In genomic region chr16:4474192-4474961, GRCh38 we compare ENCODE assay signal across 8 cellular contexts. TPM values are rescaled to one million over a fixed set of nuclear protein-coding genes. Genes with fewer than 3 reads are reported as not detected.
A peak's percentile ranks its signal among the peaks of the same experiment; 100 is the strongest.
DNase-seq lines count a peak whose midpoint lies in the region; ATAC-seq and TF ChIP-seq lines count a peak whose summit lies in the region.

TSS of gene NMRAL1 (minus strand) at chr16:4474625. CDS start at chr16:4474132, 493 bp downstream.

- 3% methylated on average over 22 of the region's 60 CpGs; no CpG with 5 or more reads in 1 of the 2 experiments for whole genome bisulfite sequencing in IMR-90 (ENCODE audit: extremely low coverage in 2 of 2, insufficient read length in 1 of 2), 2 experiments

- H3K27ac ChIP-seq in IMR-90 (ENCODE audit: insufficient read depth, low read length) = peak within 1 kb of the TSS; percentile 56; the same call in 1 of the 2 replicates

- CTCF ChIA-PET in IMR-90 (lab: Yijun Ruan, JAX) = no interaction called here

- H3K4me3 ChIP-seq in IMR-90 (ENCODE audit: insufficient read depth, low read depth, low read length) = peak within 1 kb of the TSS; percentile 66
- peak within 1 kb of the TSS; percentile 68 for H3K4me3 ChIP-seq in fibroblast of mammary gland (ENCODE audit: control insufficient read depth, low read depth, low read length)

- H4K8ac ChIP-seq in IMR-90 (ENCODE audit: low read depth in 2 of 2, low read length in 2 of 2) = peak within 1 kb of the TSS; percentile 78 to 100

- dilution Hi-C loops in IMR-90 (cut with HindIII; ENCODE audit: low sequenced_read_pairs, unreplicated experiment) = no loop called here

- peak within 1 kb of the TSS; percentile 62 for H2AK9ac ChIP-seq in IMR-90 (replicated peaks; ENCODE audit: low read depth, low read length, poor library complexity)

- peak; percentile 88 for TF ChIP-seq POLR2A in GM18951 (IDR thresholded peaks at IDR 0.05; ENCODE audit: extremely low read depth, insufficient read depth, insufficient read length)
- no peak for TF ChIP-seq POLR2A in IMR-90 (IDR thresholded peaks at IDR 0.05; ENCODE audit: low read depth, low read length)

- H3K4me1 Mint-ChIP-seq in activated T-helper 17 cell treated with anti-CD3 and anti-CD28 coated beads, Interleukin-2, amount 50 U/mL, for 72 hours = peaks cover 24% of the 10 kb centered on the region
- H3K4me1 Mint-ChIP-seq in naive thymus-derived CD8-positive, alpha-beta T cell = peaks cover 16 to 56% (median 43%) of the 10 kb centered on the region in 4 donors
- H3K4me1 Mint-ChIP-seq in stimulated activated naive B cell treated with anti-CD40 and anti-IgM and Interleukin-4, amounts not matched to agents 10 μg/mL and 1 μg/mL and 100 μg/mL, for 72 hours = peaks cover 14 to 37% of the 10 kb centered on the region in 2 donors

- H4K91ac ChIP-seq in IMR-90 (ENCODE audit: insufficient read depth, low read depth, low read length) = peak within 1 kb of the TSS; percentile 83

- peak within 1 kb of the TSS; percentile 24; the same call in 1 of the 2 replicates for H2AK5ac ChIP-seq in IMR-90 (ENCODE audit: low read depth, low read length)

- H2AFZ ChIP-seq in IMR-90 (replicated peaks; ENCODE audit: low read length, poor library complexity) = peak within 1 kb of the TSS; percentile 94

- peak within 1 kb of the TSS; percentile 91 for H3K27ac Mint-ChIP-seq in activated T-helper 17 cell treated with anti-CD3 and anti-CD28 coated beads, Interleukin-2, amount 50 U/mL, for 72 hours
- peak within 1 kb of the TSS; percentile 61 to 98 (median 94) for H3K27ac Mint-ChIP-seq in naive thymus-derived CD8-positive, alpha-beta T cell
- peak within 1 kb of the TSS; percentile 94 for H3K27ac Mint-ChIP-seq in stimulated activated naive B cell treated with anti-CD40 and anti-IgM and Interleukin-4, amounts not matched to agents 10 μg/mL and 1 μg/mL and 100 μg/mL, for 72 hours

- DNase-seq in ACHN = peak; percentile 96
- peak; percentile 80 for DNase-seq in IMR-90
- peak; percentile 93 for DNase-seq in RPMI8226
- peak; percentile 87 for DNase-seq in fibroblast of mammary gland (ENCODE audit: low read depth)
- DNase-seq in naive thymus-derived CD8-positive, alpha-beta T cell = peak; percentile 70 to 94 (median 86)
- peak; percentile 85 for DNase-seq in stimulated activated naive B cell treated with anti-CD40 and anti-IgM and Interleukin-4, amounts not matched to agents 10 μg/mL and 1 μg/mL and 100 μg/mL, for 72 hours

- H3K4ac ChIP-seq in IMR-90 (ENCODE audit: low read depth, low read length) = peak within 1 kb of the TSS; percentile 88

- H4K20me1 ChIP-seq in IMR-90 (ENCODE audit: insufficient read depth, low read length) = no peaks in the 10 kb centered on the region

- H3K4me3 Mint-ChIP-seq in activated T-helper 17 cell treated with anti-CD3 and anti-CD28 coated beads, Interleukin-2, amount 50 U/mL, for 72 hours = peak within 1 kb of the TSS; percentile 83
- H3K4me3 Mint-ChIP-seq in naive thymus-derived CD8-positive, alpha-beta T cell = peak within 1 kb of the TSS; percentile 76 to 94 (median 89)
- H3K4me3 Mint-ChIP-seq in stimulated activated naive B cell treated with anti-CD40 and anti-IgM and Interleukin-4, amounts not matched to agents 10 μg/mL and 1 μg/mL and 100 μg/mL, for 72 hours = peak within 1 kb of the TSS; percentile 82 to 86

- peaks cover 2% of the 10 kb centered on the region; the same call in 1 of the 2 replicates for H3K4me1 ChIP-seq in IMR-90 (ENCODE audit: control insufficient read depth, insufficient read depth, low read length)

- 0 out of 2 replicates have a peak within 1 kb of the TSS, but pooled peaks have one; percentile 2 for H2BK20ac ChIP-seq in IMR-90 (ENCODE audit: low read depth, low read length)

- POLR2A ChIA-PET in IMR-90 (lab: Charles Lee; ENCODE audit: unreplicated experiment) = interaction anchor here (0.6 kb wide), 1 partner anchor 470 kb away, joined by 8 read pairs; no protein-coding TSS in a partner anchor
- POLR2A ChIA-PET in naive thymus-derived CD8-positive, alpha-beta T cell (lab: Charles Lee) = interaction anchor here (0.6 to 10.5 kb wide), 9 partner anchors 9 to 1724 kb away, joined by 3 to 324 read pairs (median 6); partner anchors contain the start of genes CDIP1 and CORO7

- no peaks in the 10 kb centered on the region for H3K9me3 Mint-ChIP-seq in activated T-helper 17 cell treated with anti-CD3 and anti-CD28 coated beads, Interleukin-2, amount 50 U/mL, for 72 hours
- H3K9me3 Mint-ChIP-seq in naive thymus-derived CD8-positive, alpha-beta T cell = peaks cover 0 to 2% (median 0%) of the 10 kb centered on the region in 9 donors
- H3K9me3 Mint-ChIP-seq in stimulated activated naive B cell treated with anti-CD40 and anti-IgM and Interleukin-4, amounts not matched to agents 10 μg/mL and 1 μg/mL and 100 μg/mL, for 72 hours = no peaks in the 10 kb centered on the region

- no TSS peak for BruUV-seq in IMR-90 (replicated peaks; lab: Mats Ljungman, UMichigan)

- peak within 1 kb of the TSS; percentile 34; the same call in 1 of the 2 replicates for H3K14ac ChIP-seq in IMR-90 (replicated peaks; ENCODE audit: low read depth, low read length)

- no peaks in the 10 kb centered on the region for H3K9me3 ChIP-seq in IMR-90 (ENCODE audit: control insufficient read depth, insufficient read depth, low read length)

- no peaks in the 10 kb centered on the region for H3K27me3 ChIP-seq in IMR-90 (ENCODE audit: control insufficient read depth, insufficient read depth, low read length)

- H3K27me3 Mint-ChIP-seq in activated T-helper 17 cell treated with anti-CD3 and anti-CD28 coated beads, Interleukin-2, amount 50 U/mL, for 72 hours = no peaks in the 10 kb centered on the region
- H3K27me3 Mint-ChIP-seq in naive thymus-derived CD8-positive, alpha-beta T cell = no peaks in the 10 kb centered on the region
- H3K27me3 Mint-ChIP-seq in stimulated activated naive B cell treated with anti-CD40 and anti-IgM and Interleukin-4, amounts not matched to agents 10 μg/mL and 1 μg/mL and 100 μg/mL, for 72 hours = no peaks in the 10 kb centered on the region

- H3K36me3 ChIP-seq in IMR-90 (ENCODE audit: control insufficient read depth, insufficient read depth, low read length) = peaks cover under 1% of the 10 kb centered on the region; the same call in 1 of the 2 replicates

- H3K36me3 Mint-ChIP-seq in activated T-helper 17 cell treated with anti-CD3 and anti-CD28 coated beads, Interleukin-2, amount 50 U/mL, for 72 hours (ENCODE audit: low read depth) = peaks cover 58% of the 10 kb centered on the region
- peaks cover 0 to 12% (median 3%) of the 10 kb centered on the region in 3 donors for H3K36me3 Mint-ChIP-seq in naive thymus-derived CD8-positive, alpha-beta T cell
- peaks cover 0 to 6% of the 10 kb centered on the region in 2 donors for H3K36me3 Mint-ChIP-seq in stimulated activated naive B cell treated with anti-CD40 and anti-IgM and Interleukin-4, amounts not matched to agents 10 μg/mL and 1 μg/mL and 100 μg/mL, for 72 hours

- H2BK5ac ChIP-seq in IMR-90 (ENCODE audit: low read depth, low read length, poor library complexity, severe bottlenecking) = peak within 1 kb of the TSS; percentile 27

- TF ChIP-seq CTCF in IMR-90 (conservative IDR thresholded peaks at IDR 0.05; ENCODE audit: low read depth, low read length) (no peak), fibroblast of mammary gland (conservative IDR thresholded peaks at IDR 0.05; ENCODE audit: control insufficient read depth, insufficient read depth, low read depth, low read length) (no peak)

- H2BK120ac ChIP-seq in IMR-90 (ENCODE audit: low read depth, low read length) = no peak within 1 kb of the TSS

- H3K56ac ChIP-seq in IMR-90 (ENCODE audit: extremely low read depth, insufficient read depth, low read length) = no peak within 1 kb of the TSS

- H4K5ac ChIP-seq in IMR-90 (ENCODE audit: low read depth, low read length) = peak within 1 kb of the TSS; percentile 73

- H2BK15ac ChIP-seq in IMR-90 (ENCODE audit: low read depth, low read length) = peak within 1 kb of the TSS; percentile 26; the same call in 1 of the 3 replicates

- intact Hi-C loops in IMR-90 (cut with micrococcal nuclease) = no loop called here

- peak within 1 kb of the TSS; percentile 26; the same call in 1 of the 2 replicates for H3K18ac ChIP-seq in IMR-90 (ENCODE audit: low read depth, low read length)

- in situ Hi-C loops in ACHN (cut with HindIII; ENCODE audit: low pct_ligation_motif_present, low pct_unique_long_range_greater_than_20kb, low sequenced_read_pairs) = no loop called here
- in situ Hi-C loops in GM18951 (cut with MboI; ENCODE audit: low sequenced_read_pairs, unreplicated experiment) = no loop called here
- in situ Hi-C loops in IMR-90 (cut with MboI; ENCODE audit: low sequenced_read_pairs) = no loop called here

- peak; percentile 68 for ATAC-seq in IMR-90 (ENCODE audit: low read depth)
- peak; percentile 56 for ATAC-seq in activated T-helper 17 cell treated with anti-CD3 and anti-CD28 coated beads, Interleukin-2, amount 50 U/mL, for 72 hours (replicated peaks)
- peak; percentile 69 to 74 for ATAC-seq in naive thymus-derived CD8-positive, alpha-beta T cell
- peak; percentile 53 to 60 for ATAC-seq in stimulated activated naive B cell treated with anti-CD40 and anti-IgM and Interleukin-4, amounts not matched to agents 10 μg/mL and 1 μg/mL and 100 μg/mL, for 72 hours (replicated peaks)

- peak within 1 kb of the TSS; percentile 47 for H3K9ac ChIP-seq in IMR-90 (ENCODE audit: low read depth, low read length)

- H3K4me2 ChIP-seq in IMR-90 (ENCODE audit: low read depth, low read length) = peak within 1 kb of the TSS; percentile 79

- H3K23ac ChIP-seq in IMR-90 (ENCODE audit: low read depth, low read length) = 0 out of 2 replicates have a peak within 1 kb of the TSS, but pooled peaks have one; percentile 25

- peaks cover 15 to 52% of the 10 kb centered on the region in 2 experiments for H3K79me1 ChIP-seq in IMR-90 (ENCODE audit: low read depth in 1 of 2, low read length in 2 of 2)

- peaks cover 3% of the 10 kb centered on the region; the same call in 1 of the 2 replicates for H3K9me1 ChIP-seq in IMR-90 (ENCODE audit: insufficient read depth, low read length)

- TF ChIP-seq RAD21 in IMR-90 (IDR thresholded peaks at IDR 0.05; ENCODE audit: low read length) = no peak

TF ChIP-seq in IMR-90, 13 proteins besides CTCF, POLR2A, EP300 and RAD21 (continues in another document):
- no peak for TF ChIP-seq SMC3 (IDR thresholded peaks at IDR 0.05; ENCODE audit: low read depth, low read length)
- TF ChIP-seq RCOR1 (IDR thresholded peaks at IDR 0.05; ENCODE audit: insufficient replicate concordance, low read length) = no peak
- TF ChIP-seq MAZ (IDR thresholded peaks at IDR 0.05; ENCODE audit: borderline replicate concordance, low read depth, low read length) = peak; percentile 24; the same call in 1 of the 2 replicates
- TF ChIP-seq CHD1 (IDR thresholded peaks at IDR 0.05; ENCODE audit: low read depth, low read length) = no peak

RNA-seq across cellular contexts. Expression of gene NMRAL1, which starts in this region (rescaled TPM):
- total RNA-seq in IMR-90 (2012; rRNA removed) = 67.6 and 73.6 TPM in 2 replicates
- polyA plus RNA-seq in IMR-90 (2012; rRNA removed) = 48.6 and 52.4 TPM in 2 replicates
- polyA plus RNA-seq in IMR-90 (2012; cell fraction: cytosol; rRNA removed) = 62.4 and 64.5 TPM in 2 replicates
- 50.0 and 61.0 TPM in 2 replicates for polyA plus RNA-seq in IMR-90 (2012; cell fraction: nucleus; rRNA removed; ENCODE audit: low replicate concordance)
- 10 to 100 TPM; 56.5 to 63.2 TPM for total RNA-seq in activated T-helper 17 cell treated with anti-CD3 and anti-CD28 coated beads, Interleukin-2, amount 50 U/mL, for 72 hours
- total RNA-seq in naive thymus-derived CD8-positive, alpha-beta T cell = 10 to 100 TPM; 53.7 to 63.1 TPM
- polyA plus RNA-seq in naive thymus-derived CD8-positive, alpha-beta T cell = 10 to 100 TPM; 52.3 to 67.9 (median 62.9) TPM

Comparison
In these comparisons a context has a peak if more than half of its experiments do, and no peak if none do; other contexts are left out.
1. Peak in every context shown above with its lines: DNase-seq, ATAC-seq, H3K4me3 ChIP-seq and H3K27ac ChIP-seq.